19 cellular contexts compared by ENCODE assay signal in genomic region chr3:171156455-171157005, GRCh38.
A peak's percentile ranks its signal among the peaks of the same experiment; 100 is the strongest.
DNase-seq lines count a peak whose midpoint lies in the region; ATAC-seq and TF ChIP-seq lines count a peak whose summit lies in the region.
"Had no signal": no experiment of that assay in that cellular context is flagged by ENCODE, and none has a peak within 500 bp of the region (broad histone marks: within the 10 kb centered on the region; RNA-seq: fewer than 3 reads in every experiment).

No MANE protein-coding gene starts in this region.

- H3K4me1 ChIP-seq in Panc1 (ENCODE audit: control insufficient read depth, insufficient read depth, low read length), result no peaks in the 10 kb centered on the region
- H3K4me1 ChIP-seq: BLaER1, pancreas, uterus had no signal

- H3K9me3 ChIP-seq in Panc1 (ENCODE audit: control insufficient read depth, insufficient read depth, low read depth, low read length), result no peaks in the 10 kb centered on the region
- H3K9me3 ChIP-seq: BLaER1, pancreas, uterus had no signal

- H3K9me3 Mint-ChIP-seq in nephron progenitor cell, result no peaks in the 10 kb centered on the region

- H3K27me3 ChIP-seq in Panc1 (ENCODE audit: control insufficient read depth, insufficient read depth, low read length) (no peaks in the 10 kb centered on the region), dorsolateral prefrontal cortex (no peaks in the 10 kb centered on the region)
- H3K27me3 ChIP-seq: BLaER1, brain microvascular endothelial cell, pancreas, uterus had no signal

- CTCF ChIA-PET in Panc1 (lab: Charles Lee), result no interaction called here

- 82 to 83% methylated on average over 5 of the region's 5 CpGs for WGBS in lower leg skin, 2 donors

- POLR2A ChIA-PET in Panc1 (lab: Charles Lee), result no interaction called here

- TF ChIP-seq CTCF in Panc1 (IDR thresholded peaks at IDR 0.05) (no peak), dorsolateral prefrontal cortex (IDR thresholded peaks at IDR 0.05 in 54 of 56, conservative IDR thresholded peaks at IDR 0.05 in 2 of 56; ENCODE audit: low read depth in 1 of 56, partially characterized antibody in 56 of 56) (no peak), nephron progenitor cell (IDR thresholded peaks at IDR 0.05) (no peak), lower leg skin (IDR thresholded peaks at IDR 0.05) (no peak), GM13977 (IDR thresholded peaks at IDR 0.05; ENCODE audit: extremely low read depth, insufficient read depth, missing control alignments) (no peak)

- BruUV-seq in Panc1 (replicated peaks; lab: Mats Ljungman, UMichigan), result no TSS peak

- H3K36me3 ChIP-seq in Panc1 (ENCODE audit: control insufficient read depth, insufficient read depth, low read length), result no peaks in the 10 kb centered on the region
- H3K36me3 ChIP-seq: BLaER1, pancreas, uterus had no signal

- peaks cover 5% of the 10 kb centered on the region for H3K27me3 Mint-ChIP-seq in nephron progenitor cell (ENCODE audit: low read depth, poor library complexity)
- H3K27me3 Mint-ChIP-seq: IgD-negative memory B cell had no signal

- peaks cover 38% of the 10 kb centered on the region for H3K4me1 Mint-ChIP-seq in nephron progenitor cell
- H3K4me1 Mint-ChIP-seq: IgD-negative memory B cell had no signal

- peak overlapping the region; percentile 26 for H3K27ac Mint-ChIP-seq in nephron progenitor cell
- H3K27ac Mint-ChIP-seq: IgD-negative memory B cell had no signal

- DNase-seq in EH (ENCODE audit: low read depth), result peak; percentile 20
- no peak for DNase-seq in Panc1 (ENCODE audit: low read depth, low spot score)
- DNase-seq in dorsolateral prefrontal cortex, result no peak
- no peak for DNase-seq in nephron progenitor cell
- DNase-seq in lower leg skin (ENCODE audit: low spot score in 2 of 2), result no peak
- no peak for DNase-seq in dermis blood vessel endothelial cell
- no peak for DNase-seq in GM13977 (ENCODE audit: low spot score)
- DNase-seq: activated CD8-positive, alpha-beta memory T cell treated with anti-CD3 and anti-CD28 coated beads for 24 hours; activated gamma-delta T cell treated with Interleukin-2 at 50 U/mL for 16 hours; brain microvascular endothelial cell; DMS79 treated with DMSO at 0.1 percent for 48 hours; H7; NCI-H2227 treated with DMSO at 0.1 percent for 48 hours; pancreas; stimulated activated naive CD4-positive, alpha-beta T cell treated with Interleukin-2 at 50 U/mL for 16 hours had no signal

- no peak overlapping the region for H3K4me3 Mint-ChIP-seq in nephron progenitor cell
- H3K4me3 Mint-ChIP-seq: IgD-negative memory B cell had no signal

- in situ Hi-C loops in Panc1 (cut with HindIII; ENCODE audit: low pct_unique_long_range_greater_than_20kb, low sequenced_read_pairs), result no loop called here
- in situ Hi-C loops in GM13977 (cut with MboI; ENCODE audit: low pct_unique_long_range_greater_than_20kb, low sequenced_read_pairs, unreplicated experiment), result loop anchor here (10.0 kb wide), 1 partner anchor 408 kb away; no protein-coding TSS in a partner anchor

- ATAC-seq in Panc1 (0 out of 2 replicates have a peak, but pooled peaks have one; percentile 45), GM18867 (IDR thresholded peaks at IDR 0.05; ENCODE audit: unreplicated experiment) (no peak)
- ATAC-seq: pancreas had no signal

- TF ChIP-seq POLR2A in lower leg skin (IDR thresholded peaks at IDR 0.05), result no peak

- no peak overlapping the region for H3K27ac ChIP-seq in Panc1 (ENCODE audit: low read length)
- H3K27ac ChIP-seq in dorsolateral prefrontal cortex, result peak overlapping the region in 49 of 59 donors; percentile 18 to 98 (median 93)
- H3K27ac ChIP-seq: BLaER1, brain microvascular endothelial cell, pancreas, uterus had no signal

- H3K36me3 Mint-ChIP-seq in nephron progenitor cell (ENCODE audit: low read depth), result peaks cover 41% of the 10 kb centered on the region

- no peak overlapping the region for H3K4me3 ChIP-seq in Panc1 (ENCODE audit: low read depth in 2 of 2, low read length in 2 of 2)
- H3K4me3 ChIP-seq in dorsolateral prefrontal cortex, result no peak overlapping the region
- no peak overlapping the region for H3K4me3 ChIP-seq in lower leg skin (ENCODE audit: low read depth, poor library complexity, severe bottlenecking)
- H3K4me3 ChIP-seq: BLaER1, pancreas, uterus had no signal

- intact Hi-C loops in Panc1 (cut with micrococcal nuclease; ENCODE audit: unreplicated experiment) (no loop called here), dorsolateral prefrontal cortex (cut with DNase I) (loop anchor here in 1 of 2 donors (5.0 kb wide), 1 partner anchor 194 kb away; no protein-coding TSS in a partner anchor), lower leg skin (cut with DNase I; ENCODE audit: low total_unique reads) (no loop called here)
